Comparison of ENCODE assay signal across 8 cellular contexts in genomic region chr11:76669901-76670474, GRCh38. TPM values are rescaled to one million over a fixed set of nuclear protein-coding genes. Genes with fewer than 3 reads are reported as not detected.
DNase-seq lines count a peak whose midpoint lies in the region; ATAC-seq, FAIRE-seq and TF ChIP-seq lines count a peak whose summit lies in the region.

No MANE protein-coding gene starts in this region.

- peaks cover 5 to 30% of the 10 kb centered on the region in 2 experiments for H3K36me3 ChIP-seq in mesenchymal stem cell (ENCODE audit: control insufficient read depth in 1 of 2, insufficient read depth in 2 of 2, low read depth in 1 of 2, low read length in 2 of 2)

- no peak overlapping the region for H2AK5ac ChIP-seq in mesenchymal stem cell (ENCODE audit: low read length, severe bottlenecking)

- peak; percentile 17 for FAIRE-seq in urothelium cell line (lab: Jason Lieb, UNC)

- peak overlapping the region; percentile 80 for H2BK15ac ChIP-seq in mesenchymal stem cell (ENCODE audit: low read depth, poor library complexity, severe bottlenecking)

- H3K23ac ChIP-seq in mesenchymal stem cell (ENCODE audit: low read length in 2 of 2) = no peak overlapping the region

- ATAC-seq in stimulated activated naive CD8-positive, alpha-beta T cell treated with anti-CD3 and anti-CD28 coated beads, Interleukin-15, Interleukin-2, amounts not matched to agents 100 U/mL and 50 U/mL, for 24 hours = no peak

- H3K27me3 ChIP-seq in mesenchymal stem cell (ENCODE audit: control insufficient read depth in 1 of 2, insufficient read depth in 1 of 2, low read length in 2 of 2) = no peaks in the 10 kb centered on the region

- peak overlapping the region; percentile 51 for H4K8ac ChIP-seq in mesenchymal stem cell (ENCODE audit: low read length)

- peak overlapping the region; percentile 15 for H3K27ac ChIP-seq in mesenchymal stem cell (ENCODE audit: low read length, poor library complexity, severe bottlenecking)

- H4K91ac ChIP-seq in mesenchymal stem cell (ENCODE audit: low read length) = peak overlapping the region; percentile 30

- peaks cover 53% of the 10 kb centered on the region for H3K4me1 ChIP-seq in mesenchymal stem cell (ENCODE audit: control insufficient read depth, insufficient read depth, low read depth, low read length)

- peaks cover 29% of the 10 kb centered on the region for H3K27me3 Mint-ChIP-seq in stimulated activated naive CD8-positive, alpha-beta T cell treated with anti-CD3 and anti-CD28 coated beads, Interleukin-15, Interleukin-2, amounts not matched to agents 100 ng/mL and 50 ng/mL, for 24 hours

- peak overlapping the region; percentile 31 for H2AFZ ChIP-seq in mesenchymal stem cell (ENCODE audit: low read depth, low read length)

- no peaks in the 10 kb centered on the region for H3K9me3 Mint-ChIP-seq in stimulated activated naive CD8-positive, alpha-beta T cell treated with anti-CD3 and anti-CD28 coated beads, Interleukin-15, Interleukin-2, amounts not matched to agents 100 ng/mL and 50 ng/mL, for 24 hours

- H3K18ac ChIP-seq in mesenchymal stem cell (ENCODE audit: low read depth in 1 of 2, low read length in 2 of 2) = peak overlapping the region; percentile 81

- H2BK5ac ChIP-seq in mesenchymal stem cell (ENCODE audit: low read depth, low read length, poor library complexity, severe bottlenecking) = no peak overlapping the region

- no peak for DNase-seq in stimulated activated naive CD8-positive, alpha-beta T cell treated with anti-CD3 and anti-CD28 coated beads, Interleukin-15, Interleukin-2, amounts not matched to agents 100 U/mL and 50 U/mL, for 24 hours
- DNase-seq in choroid plexus epithelial cell (ENCODE audit: low read depth) (peak; percentile 96), mesenchymal stem cell (peak; percentile 80), urothelium cell line (ENCODE audit: low spot score) (peak; percentile 49), OCI-M1 (lab: John Stamatoyannopoulos, UW) (no peak), NCI-H226 (no peak)
- no peak for DNase-seq in activated naive CD4-positive, alpha-beta T cell treated with Interleukin-2 at 50 U/mL for 16 hours

- WGBS in mesenchymal stem cell = 20% methylated on average over 17 of the region's 21 CpGs

- peak overlapping the region in 1 of 2 experiments; percentile 69 for H3K14ac ChIP-seq in mesenchymal stem cell (ENCODE audit: low read length in 2 of 2)

- peaks cover 3% of the 10 kb centered on the region for H3K36me3 Mint-ChIP-seq in stimulated activated naive CD8-positive, alpha-beta T cell treated with anti-CD3 and anti-CD28 coated beads, Interleukin-15, Interleukin-2, amounts not matched to agents 100 ng/mL and 50 ng/mL, for 24 hours (ENCODE audit: low read depth)

- peaks cover 2% of the 10 kb centered on the region for H3K79me1 ChIP-seq in mesenchymal stem cell (replicated peaks; ENCODE audit: low read length, poor library complexity, severe bottlenecking)

- peaks cover 74% of the 10 kb centered on the region for H3K4me1 Mint-ChIP-seq in stimulated activated naive CD8-positive, alpha-beta T cell treated with anti-CD3 and anti-CD28 coated beads, Interleukin-15, Interleukin-2, amounts not matched to agents 100 ng/mL and 50 ng/mL, for 24 hours (ENCODE audit: low read depth)

- H3K9me3 ChIP-seq in mesenchymal stem cell (ENCODE audit: control insufficient read depth, low read length) = no peaks in the 10 kb centered on the region

- peak overlapping the region; percentile 93 for H3K9ac ChIP-seq in mesenchymal stem cell (ENCODE audit: low read length)

- peak overlapping the region; percentile 81 for H3K4me3 Mint-ChIP-seq in stimulated activated naive CD8-positive, alpha-beta T cell treated with anti-CD3 and anti-CD28 coated beads, Interleukin-15, Interleukin-2, amounts not matched to agents 100 ng/mL and 50 ng/mL, for 24 hours

- H3K4me3 ChIP-seq in choroid plexus epithelial cell (ENCODE audit: low read depth, low read length) = peak overlapping the region; percentile 66
- H3K4me3 ChIP-seq in mesenchymal stem cell (ENCODE audit: insufficient read depth in 1 of 2, low read depth in 1 of 2, low read length in 2 of 2) = peak overlapping the region; percentile 65 to 94

- H3K4me2 ChIP-seq in mesenchymal stem cell (ENCODE audit: low read length, poor library complexity, severe bottlenecking) = peak overlapping the region; percentile 84

- no peak overlapping the region for H3K27ac Mint-ChIP-seq in stimulated activated naive CD8-positive, alpha-beta T cell treated with anti-CD3 and anti-CD28 coated beads, Interleukin-15, Interleukin-2, amounts not matched to agents 100 ng/mL and 50 ng/mL, for 24 hours

- H2BK120ac ChIP-seq in mesenchymal stem cell (ENCODE audit: low read depth, low read length) = peak overlapping the region; percentile 55

- TF ChIP-seq CTCF in choroid plexus epithelial cell (conservative IDR thresholded peaks at IDR 0.05; ENCODE audit: low read depth, low read length) = no peak

- peak overlapping the region; percentile 13 to 31 for H3K4ac ChIP-seq in mesenchymal stem cell (ENCODE audit: low read depth in 1 of 2, low read length in 2 of 2)

- peak overlapping the region in 1 of 2 experiments; percentile 80 for H2BK12ac ChIP-seq in mesenchymal stem cell (ENCODE audit: low read length in 2 of 2)

RNA-seq across cellular contexts. Expression of gene LRRC32, which starts 0.6 kb away (rescaled TPM):
- 35.9 TPM for polyA plus RNA-seq in mesenchymal stem cell (2013, experiment 1 of 2)
- polyA plus RNA-seq in mesenchymal stem cell (2013, experiment 2 of 2) = 36.0 TPM

Comparison
In these comparisons a context has a peak if more than half of its experiments do, and no peak if none do; other contexts are left out.
1. DNase-seq: peak in choroid plexus epithelial cell (single experiment), mesenchymal stem cell (single experiment) and urothelium cell line (single experiment); none in stimulated activated naive CD8-positive, alpha-beta T cell treated with anti-CD3 and anti-CD28 coated beads, Interleukin-15, Interleukin-2, amounts not matched to agents 100 U/mL and 50 U/mL, for 24 hours (single experiment), OCI-M1 (single experiment), NCI-H226 (single experiment) and activated naive CD4-positive, alpha-beta T cell treated with Interleukin-2 at 50 U/mL for 16 hours (single experiment).